In the genomic region with DNA sequence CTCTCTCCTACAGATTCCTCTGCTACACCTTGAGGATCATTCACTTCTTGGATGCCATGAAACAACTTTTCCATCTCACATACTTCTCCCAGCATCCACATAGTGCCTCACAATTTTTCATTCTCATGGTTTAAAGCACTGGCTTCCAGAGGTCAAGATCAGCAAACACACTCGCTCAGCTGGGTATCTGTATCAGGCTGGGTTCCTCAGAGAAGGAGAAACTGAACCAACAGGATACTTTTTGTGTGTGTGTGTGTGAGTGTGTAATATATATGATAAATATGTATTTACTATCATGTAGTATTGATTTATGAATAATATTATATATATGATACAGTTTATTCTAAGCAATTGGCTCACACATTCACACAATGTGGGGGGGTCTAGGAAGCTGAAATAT, we compare ENCODE assay signal across 13 cellular contexts. TPM values are rescaled to one million over a fixed set of nuclear protein-coding genes. Genes with fewer than 3 reads are reported as not detected.
"Had no signal": no experiment of that assay in that cellular context is flagged by ENCODE, and none has a peak within 500 bp of the region (broad histone marks: within the 10 kb centered on the region; RNA-seq: fewer than 3 reads in every experiment).

A gene (minus strand): TSS at position 101 of the 400 bp plus-strand sequence. CDS start 621 bp downstream, outside the sequence.

RNA-seq across cellular contexts. Expression of the gene that starts here (rescaled TPM):
- total RNA-seq: stomach, subcutaneous adipose tissue, suprapubic skin, temporal lobe, thoracic aorta, tibial nerve, transverse colon, upper lobe of left lung, upper lobe of right lung, ureter, urinary bladder, uterus, vagina had no signal
- polyA plus RNA-seq: urinary bladder had no signal
